ENCODE assay signal across 9 cellular contexts in genomic region chr17:74860229-74860998, GRCh38. TPM values are rescaled to one million over a fixed set of nuclear protein-coding genes. Genes with fewer than 3 reads are reported as not detected.
A peak's percentile ranks its signal among the peaks of the same experiment; 100 is the strongest.
DNase-seq lines count a peak whose midpoint lies in the region; ATAC-seq and TF ChIP-seq lines count a peak whose summit lies in the region.
"Had no signal": no experiment of that assay in that cellular context is flagged by ENCODE, and none has a peak within 500 bp of the region (broad histone marks: within the 10 kb centered on the region; RNA-seq: fewer than 3 reads in every experiment).

No MANE protein-coding gene starts in this region.

- no peak for TF ChIP-seq EP300 in transverse colon (IDR thresholded peaks at IDR 0.05; ENCODE audit: low read depth)

- H3K9me2 ChIP-seq in GM23338 (ENCODE audit: insufficient read depth) = no peaks in the 10 kb centered on the region

- H3K9me3 Mint-ChIP-seq in GM23338 = no peaks in the 10 kb centered on the region
- no peaks in the 10 kb centered on the region for H3K9me3 Mint-ChIP-seq in activated naive CD4-positive, alpha-beta T cell treated with anti-CD3 and anti-CD28 coated beads, Interleukin-2, amount 50 U/mL, for 24 hours

- H3K27me3 Mint-ChIP-seq in GM23338 (ENCODE audit: insufficient read depth, low read depth, poor library complexity) = peaks cover 66% of the 10 kb centered on the region
- peaks cover 32% of the 10 kb centered on the region for H3K27me3 Mint-ChIP-seq in activated naive CD4-positive, alpha-beta T cell treated with anti-CD3 and anti-CD28 coated beads, Interleukin-2, amount 50 U/mL, for 24 hours

- no peak overlapping the region for H3K18ac ChIP-seq in mesenchymal stem cell (ENCODE audit: low read depth in 1 of 2, low read length in 2 of 2)

- no peak overlapping the region for H4K8ac ChIP-seq in mesenchymal stem cell (ENCODE audit: low read length)

- no peak overlapping the region for H2BK12ac ChIP-seq in mesenchymal stem cell (ENCODE audit: low read length in 2 of 2)

- ATAC-seq in GM23338 (peak; percentile 5), GM18907 (IDR thresholded peaks at IDR 0.05; ENCODE audit: unreplicated experiment) (no peak)

- H2AFZ ChIP-seq in GM23338 (peak overlapping the region; percentile 32; the same call in 1 of the 2 replicates), mesenchymal stem cell (ENCODE audit: low read depth, low read length) (no peak overlapping the region)

- no peak overlapping the region for H3K23ac ChIP-seq in mesenchymal stem cell (ENCODE audit: low read length in 2 of 2)

- H3K4me3 ChIP-seq in A673 (ENCODE audit: low read depth, low read length, poor library complexity, severe bottlenecking) (peak overlapping the region; percentile 49), GM23338 (peak overlapping the region; percentile 60), mesenchymal stem cell (ENCODE audit: insufficient read depth in 1 of 2, low read depth in 1 of 2, low read length in 2 of 2) (no peak overlapping the region), transverse colon (peak overlapping the region in 2 of 4 donors; percentile 15 to 37)

- peak overlapping the region; percentile 66 for H3K4me3 Mint-ChIP-seq in GM23338
- peak overlapping the region; percentile 70 for H3K4me3 Mint-ChIP-seq in activated naive CD4-positive, alpha-beta T cell treated with anti-CD3 and anti-CD28 coated beads, Interleukin-2, amount 50 U/mL, for 24 hours

- H3K4me2 ChIP-seq in GM23338 (peak overlapping the region; percentile 84), mesenchymal stem cell (ENCODE audit: low read length, poor library complexity, severe bottlenecking) (peak overlapping the region; percentile 71)

- CTCF ChIA-PET in A673 (lab: Charles Lee) = interaction anchor here (0.5 to 2.6 kb wide), 8 partner anchors 34 to 614 kb away, joined by 3 to 15 read pairs (median 4); partner anchors contain the start of gene NAT9

- in situ Hi-C loops in transverse colon (cut with MboI; ENCODE audit: low pct_ligation_motif_present in 1 of 4, low pct_unique_long_range_greater_than_20kb in 1 of 4, low sequenced_read_pairs in 3 of 4) = loop anchor here in 2 of 4 donors (10.0 to 25.0 kb wide), 2 partner anchors 66 to 123 kb away; partner anchors contain the start of genes NHERF1 (in 2 of the 2) and RAB37 (in 2 of the 2)

- H3K36me3 ChIP-seq in A673 (ENCODE audit: insufficient read depth, low read length, poor library complexity, severe bottlenecking) = no peaks in the 10 kb centered on the region
- no peaks in the 10 kb centered on the region for H3K36me3 ChIP-seq in GM23338 (ENCODE audit: insufficient read depth)
- H3K36me3 ChIP-seq in mesenchymal stem cell (ENCODE audit: control insufficient read depth in 1 of 2, insufficient read depth in 2 of 2, low read depth in 1 of 2, low read length in 2 of 2) = peaks cover 15 to 25% of the 10 kb centered on the region in 2 experiments
- H3K36me3 ChIP-seq in transverse colon = no peaks in the 10 kb centered on the region

- POLR2A ChIA-PET in A673 (lab: Charles Lee; ENCODE audit: low non-redundant PET) = no interaction called here

- H3K27ac ChIP-seq in A673 (ENCODE audit: low read depth, low read length, poor library complexity, severe bottlenecking) (no peak overlapping the region), GM23338 (ENCODE audit: low read depth) (no peak overlapping the region), mesenchymal stem cell (ENCODE audit: low read length, poor library complexity, severe bottlenecking) (no peak overlapping the region), transverse colon (no peak overlapping the region)

- H2AK5ac ChIP-seq in mesenchymal stem cell (ENCODE audit: low read length, severe bottlenecking) = no peak overlapping the region

- peaks cover 11% of the 10 kb centered on the region; the same call in 2 of the 3 replicates for H3K36me3 Mint-ChIP-seq in GM23338 (ENCODE audit: low read depth)
- H3K36me3 Mint-ChIP-seq in activated naive CD4-positive, alpha-beta T cell treated with anti-CD3 and anti-CD28 coated beads, Interleukin-2, amount 50 U/mL, for 24 hours = no peaks in the 10 kb centered on the region

- no peak overlapping the region for H3K9ac ChIP-seq in mesenchymal stem cell (ENCODE audit: low read length)

- no peak for TF ChIP-seq CTCF in A673 (conservative IDR thresholded peaks at IDR 0.05; ENCODE audit: low read depth, low read length)
- no peak for TF ChIP-seq CTCF in GM23338 (conservative IDR thresholded peaks at IDR 0.05; ENCODE audit: low read depth in 2 of 2)
- peak in 1 of 5 experiments; percentile 3 for TF ChIP-seq CTCF in transverse colon (IDR thresholded peaks at IDR 0.05)

- H3K27me3 ChIP-seq in A673 (replicated peaks; ENCODE audit: insufficient read depth, low read depth, low read length, poor library complexity) (peaks cover 30% of the 10 kb centered on the region), GM23338 (ENCODE audit: insufficient read depth) (peaks cover 70% of the 10 kb centered on the region), mesenchymal stem cell (ENCODE audit: control insufficient read depth in 1 of 2, insufficient read depth in 1 of 2, low read length in 2 of 2) (peaks cover 55 to 58% of the 10 kb centered on the region in 2 experiments), transverse colon (peaks cover 71% of the 10 kb centered on the region)

- WGBS in mesenchymal stem cell = 5% methylated on average over 49 of the region's 50 CpGs
- WGBS in transverse colon (ENCODE audit: low coverage in 1 of 2), 2 donors = 5% methylated on average over 40 of the region's 50 CpGs; no CpG with 5 or more reads in 1 of the 2 donors

- H4K20me1 ChIP-seq in GM23338 (replicated peaks; ENCODE audit: insufficient read depth) = no peaks in the 10 kb centered on the region; the same call in 1 of the 2 replicates

- H3K27ac Mint-ChIP-seq in GM23338 = no peak overlapping the region
- H3K27ac Mint-ChIP-seq in activated naive CD4-positive, alpha-beta T cell treated with anti-CD3 and anti-CD28 coated beads, Interleukin-2, amount 50 U/mL, for 24 hours = no peak overlapping the region

- H3K14ac ChIP-seq in mesenchymal stem cell (ENCODE audit: low read length in 2 of 2) = no peak overlapping the region

- no peak overlapping the region for H3K4ac ChIP-seq in mesenchymal stem cell (ENCODE audit: low read depth in 1 of 2, low read length in 2 of 2)

- no TSS peak for BruUV-seq in A673 (replicated peaks; lab: Mats Ljungman, UMichigan)

- no peak overlapping the region for H2BK120ac ChIP-seq in mesenchymal stem cell (ENCODE audit: low read depth, low read length)

- H3K4me1 Mint-ChIP-seq in GM23338 = peaks cover 12% of the 10 kb centered on the region
- H3K4me1 Mint-ChIP-seq in activated naive CD4-positive, alpha-beta T cell treated with anti-CD3 and anti-CD28 coated beads, Interleukin-2, amount 50 U/mL, for 24 hours = peaks cover 13% of the 10 kb centered on the region

- peaks cover 8% of the 10 kb centered on the region; the same call in 1 of the 2 replicates for H3F3A ChIP-seq in GM23338 (replicated peaks; ENCODE audit: low read depth)

- H3K4me1 ChIP-seq in A673 (ENCODE audit: insufficient read depth, low read length, poor library complexity, severe bottlenecking) (peaks cover 21% of the 10 kb centered on the region), GM23338 (ENCODE audit: insufficient read depth) (peaks cover 4% of the 10 kb centered on the region; the same call in 1 of the 2 replicates), mesenchymal stem cell (ENCODE audit: control insufficient read depth, insufficient read depth, low read depth, low read length) (peaks cover 39% of the 10 kb centered on the region), transverse colon (peaks cover 13 to 30% (median 28%) of the 10 kb centered on the region in 4 donors)

- no peak overlapping the region for H4K91ac ChIP-seq in mesenchymal stem cell (ENCODE audit: low read length)

- no peak overlapping the region for H2BK15ac ChIP-seq in mesenchymal stem cell (ENCODE audit: low read depth, poor library complexity, severe bottlenecking)

- no peak for TF ChIP-seq POLR2A in transverse colon (IDR thresholded peaks at IDR 0.05)

- intact Hi-C loops in A673 (cut with micrococcal nuclease; ENCODE audit: unreplicated experiment) (loop anchor here (5.0 kb wide), 1 partner anchor 38 kb away; no protein-coding TSS in a partner anchor), transverse colon (cut with DNase I; ENCODE audit: low total_unique reads) (no loop called here)

- H2BK5ac ChIP-seq in mesenchymal stem cell (ENCODE audit: low read depth, low read length, poor library complexity, severe bottlenecking) = no peak overlapping the region

- DNase-seq in A673 (ENCODE audit: low spot score) (peak; percentile 32), GM23338 (ENCODE audit: low spot score) (peak; percentile 52), mesenchymal stem cell (no peak), NCI-H146 treated with DMSO at 0.1 percent for 48 hours (lab: John Stamatoyannopoulos, UW; ENCODE audit: unreplicated experiment) (no peak), ecto neural progenitor cell (ENCODE audit: low spot score) (no peak), transverse colon (no peak)
- DNase-seq: Karpas-422 had no signal

- H3K79me2 ChIP-seq in GM23338 (replicated peaks; ENCODE audit: insufficient read depth) = no peaks in the 10 kb centered on the region

- H3K79me1 ChIP-seq in mesenchymal stem cell (replicated peaks; ENCODE audit: low read length, poor library complexity, severe bottlenecking) = peaks cover 2% of the 10 kb centered on the region

- H3K9me3 ChIP-seq in A673 (ENCODE audit: low read depth, low read length, poor library complexity, severe bottlenecking) (no peaks in the 10 kb centered on the region), mesenchymal stem cell (ENCODE audit: control insufficient read depth, low read length) (no peaks in the 10 kb centered on the region), transverse colon (no peaks in the 10 kb centered on the region)

RNA-seq across cellular contexts. Expression of gene GRIN2C, which starts 0.7 kb away (rescaled TPM):
- total RNA-seq in A673 (2021) (0.09 and 0.24 TPM in 2 replicates), transverse colon (under 1 TPM in 2 of 4 donors, not detected in 2; 0.27 to 0.40 TPM)
- 0.10 TPM in 1 of 2 replicates, not detected in the other for total RNA-seq in GM23338 (2014; rRNA removed; shearing (Covaris generic))
- polyA plus RNA-seq in GM23338 (2016; fragmentation: Nextera tagmentation; extraction: Ambion mirVana) = 0.07 and 0.19 TPM in 2 replicates
- not detected for polyA plus RNA-seq in mesenchymal stem cell (2013, experiment 1 of 2)
- 0.01 TPM for polyA plus RNA-seq in mesenchymal stem cell (2013, experiment 2 of 2)

RNA-seq across cellular contexts. Expression of gene FDXR, which starts 12.4 kb away (rescaled TPM):
- 17.8 and 22.3 TPM in 2 replicates for total RNA-seq in A673 (2021)
- total RNA-seq in GM23338 (2014; rRNA removed; shearing (Covaris generic)) = 33.1 and 34.5 TPM in 2 replicates
- polyA plus RNA-seq in GM23338 (2016; fragmentation: Nextera tagmentation; extraction: Ambion mirVana) = 19.9 and 21.7 TPM in 2 replicates
- 11.8 TPM for polyA plus RNA-seq in mesenchymal stem cell (2013, experiment 1 of 2)
- polyA plus RNA-seq in mesenchymal stem cell (2013, experiment 2 of 2) = 11.7 TPM
- 10 to 100 TPM in 2 of 4 donors, 1 to 10 TPM in 2; 5.8 to 16.2 (median 10.4) TPM for total RNA-seq in transverse colon

RNA-seq across cellular contexts. Expression of gene FADS6, which starts 33.0 kb away (rescaled TPM):
- total RNA-seq in A673 (2021) (not detected in 2 replicates), transverse colon (10 to 100 TPM in 1 of 4 donors, 1 to 10 TPM in 1, under 1 TPM in 1, not detected in 1; 0.64 to 25.8 (median 3.7) TPM)
- total RNA-seq in GM23338 (2014; rRNA removed; shearing (Covaris generic)) = 0.73 and 1.6 TPM in 2 replicates
- 0.35 and 0.42 TPM in 2 replicates for polyA plus RNA-seq in GM23338 (2016; fragmentation: Nextera tagmentation; extraction: Ambion mirVana)
- not detected for polyA plus RNA-seq in mesenchymal stem cell (2013, experiment 1 of 2)
- not detected for polyA plus RNA-seq in mesenchymal stem cell (2013, experiment 2 of 2)

Comparison
In these comparisons a context has a peak if more than half of its experiments do, and no peak if none do; other contexts are left out.
1. DNase-seq: peak in A673 (single experiment) and GM23338 (single experiment); none in mesenchymal stem cell (single experiment), NCI-H146 treated with DMSO at 0.1 percent for 48 hours (single experiment), ecto neural progenitor cell (single experiment) and transverse colon (single experiment).
2. H3K4me3 ChIP-seq: peak in A673 (single experiment) and GM23338 (single experiment); none in mesenchymal stem cell (0 of 2).